Comparison of ENCODE assay signal across 10 cellular contexts in genomic region chr10:62040896-62041295, GRCh38.
DNase-seq lines count a peak whose midpoint lies in the region; ATAC-seq and TF ChIP-seq lines count a peak whose summit lies in the region.
"Had no signal": no experiment of that assay in that cellular context is flagged by ENCODE, and none has a peak within 500 bp of the region (broad histone marks: within the 10 kb centered on the region; RNA-seq: fewer than 3 reads in every experiment).

No MANE protein-coding gene starts in this region.

- H3F3A ChIP-seq in DOHH2 (ENCODE audit: control insufficient read depth, insufficient read depth) = peaks cover 24% of the 10 kb centered on the region

- H3K9ac ChIP-seq in BLaER1 = no peak overlapping the region

- H3K4me2 ChIP-seq in BLaER1 (no peak overlapping the region; the same call in 1 of the 2 replicates), DOHH2 (ENCODE audit: low read length) (peak overlapping the region; percentile 2; the same call in 1 of the 2 replicates)

- H3K27me3 Mint-ChIP-seq in activated T-helper 1 cell treated with anti-CD3 and anti-CD28 coated beads, Interleukin-12 subunit alpha, Interleukin-12 subunit beta, Interleukin-2, Interleukin-4 antibody, amounts not matched to agents 30 ng/mL and 10 ng/mL and 1 ng/mL, durations not matched to agents 14 hours and 24 hours and 36 hours (ENCODE audit: insufficient read depth) = no peaks in the 10 kb centered on the region
- H3K27me3 Mint-ChIP-seq in naive B cell = no peaks in the 10 kb centered on the region

- H3K27ac Mint-ChIP-seq in activated T-helper 1 cell treated with anti-CD3 and anti-CD28 coated beads, Interleukin-12 subunit alpha, Interleukin-12 subunit beta, Interleukin-2, Interleukin-4 antibody, amounts not matched to agents 30 ng/mL and 10 ng/mL and 1 ng/mL, durations not matched to agents 14 hours and 24 hours and 36 hours = peak overlapping the region; percentile 70
- peak overlapping the region; percentile 79 to 96 (median 94) for H3K27ac Mint-ChIP-seq in naive B cell

- no peak for TF ChIP-seq CTCF in DOHH2 (IDR thresholded peaks at IDR 0.05; ENCODE audit: low read depth, low read length, poor library complexity, severe bottlenecking)
- no peak for TF ChIP-seq CTCF in tibial nerve (IDR thresholded peaks at IDR 0.05)

- peaks cover 36% of the 10 kb centered on the region for H3K36me3 Mint-ChIP-seq in activated T-helper 1 cell treated with anti-CD3 and anti-CD28 coated beads, Interleukin-12 subunit alpha, Interleukin-12 subunit beta, Interleukin-2, Interleukin-4 antibody, amounts not matched to agents 30 ng/mL and 10 ng/mL and 1 ng/mL, durations not matched to agents 14 hours and 24 hours and 36 hours (ENCODE audit: low read depth)
- peaks cover 13 to 16% of the 10 kb centered on the region in 2 donors for H3K36me3 Mint-ChIP-seq in naive B cell

- H3K4me3 ChIP-seq in BLaER1 = no peak overlapping the region
- H3K4me3 ChIP-seq in DOHH2 (ENCODE audit: low read length) = no peak overlapping the region
- no peak overlapping the region for H3K4me3 ChIP-seq in tibial nerve

- H3K4me1 ChIP-seq in BLaER1 (peaks cover 98% of the 10 kb centered on the region), DOHH2 (ENCODE audit: control insufficient read depth, low read length) (peaks cover 95% of the 10 kb centered on the region), tibial nerve (peaks cover 0 to 67% (median 36%) of the 10 kb centered on the region in 4 donors)

- no peak for DNase-seq in activated T-helper 1 cell treated with anti-CD3 and anti-CD28 coated beads, Interleukin-12 subunit alpha, Interleukin-12 subunit beta, Interleukin-2, Interleukin-4 antibody, amounts not matched to agents 30 ng/mL and 10 ng/mL and 1 ng/mL, durations not matched to agents 14 hours and 24 hours and 36 hours (ENCODE audit: low spot score)
- DNase-seq in naive B cell (no peak), SHP77 treated with DMSO at 0.1 percent for 48 hours (lab: John Stamatoyannopoulos, UW) (no peak), tibial nerve (ENCODE audit: low spot score in 2 of 2) (no peak)
- DNase-seq: KBM-7, SIG-M5 had no signal

- no peaks in the 10 kb centered on the region for H3K9me2 ChIP-seq in DOHH2 (replicated peaks; ENCODE audit: control insufficient read depth, low read length)

- peaks cover 37% of the 10 kb centered on the region for H3K79me2 ChIP-seq in DOHH2 (ENCODE audit: control insufficient read depth, low read length)

- H4K20me1 ChIP-seq in BLaER1 (no peaks in the 10 kb centered on the region), DOHH2 (ENCODE audit: control insufficient read depth, insufficient read depth, low read depth, low read length) (no peaks in the 10 kb centered on the region)

- TF ChIP-seq EP300 in tibial nerve (IDR thresholded peaks at IDR 0.05) = no peak

- H3K9me3 ChIP-seq in BLaER1 = peaks cover 15% of the 10 kb centered on the region
- no peaks in the 10 kb centered on the region for H3K9me3 ChIP-seq in DOHH2 (ENCODE audit: control insufficient read depth, insufficient read depth, low read length)
- H3K9me3 ChIP-seq in tibial nerve = no peaks in the 10 kb centered on the region

- ATAC-seq in naive B cell (ENCODE audit: low read depth in 2 of 2) (no peak), GM19467 (IDR thresholded peaks at IDR 0.05; ENCODE audit: unreplicated experiment) (no peak), GM18858 (IDR thresholded peaks at IDR 0.05; ENCODE audit: unreplicated experiment) (no peak)

- TF ChIP-seq POLR2A in tibial nerve (IDR thresholded peaks at IDR 0.05) = no peak

- 69 to 84% methylated on average over 4 of the region's 4 CpGs for WGBS in tibial nerve, 2 donors

- no peaks in the 10 kb centered on the region for H3K27me3 ChIP-seq in BLaER1
- H3K27me3 ChIP-seq in DOHH2 (ENCODE audit: control insufficient read depth, low read length) = no peaks in the 10 kb centered on the region
- H3K27me3 ChIP-seq in tibial nerve = no peaks in the 10 kb centered on the region

- H3K27ac ChIP-seq in BLaER1 (peak overlapping the region; percentile 51), DOHH2 (ENCODE audit: low read depth, low read length) (no peak overlapping the region), tibial nerve (no peak overlapping the region)

- intact Hi-C loops in activated T-helper 1 cell treated with anti-CD3 and anti-CD28 coated beads, Interleukin-12 subunit alpha, Interleukin-12 subunit beta, Interleukin-2, Interleukin-4 antibody, amounts not matched to agents 30 ng/mL and 10 ng/mL and 1 ng/mL, durations not matched to agents 14 hours and 24 hours and 36 hours (cut with micrococcal nuclease) = loop anchor here (10.0 kb wide), 2 partner anchors 286 to 814 kb away; no protein-coding TSS in a partner anchor

- peaks cover 42% of the 10 kb centered on the region for H3K36me3 ChIP-seq in BLaER1
- no peaks in the 10 kb centered on the region for H3K36me3 ChIP-seq in DOHH2 (ENCODE audit: control insufficient read depth, low read length)
- no peaks in the 10 kb centered on the region for H3K36me3 ChIP-seq in tibial nerve

- no peaks in the 10 kb centered on the region for H3K9me3 Mint-ChIP-seq in activated T-helper 1 cell treated with anti-CD3 and anti-CD28 coated beads, Interleukin-12 subunit alpha, Interleukin-12 subunit beta, Interleukin-2, Interleukin-4 antibody, amounts not matched to agents 30 ng/mL and 10 ng/mL and 1 ng/mL, durations not matched to agents 14 hours and 24 hours and 36 hours
- H3K9me3 Mint-ChIP-seq in naive B cell = peaks cover 0 to 10% (median 4%) of the 10 kb centered on the region in 7 donors

- no peak overlapping the region for H3K4me3 Mint-ChIP-seq in activated T-helper 1 cell treated with anti-CD3 and anti-CD28 coated beads, Interleukin-12 subunit alpha, Interleukin-12 subunit beta, Interleukin-2, Interleukin-4 antibody, amounts not matched to agents 30 ng/mL and 10 ng/mL and 1 ng/mL, durations not matched to agents 14 hours and 24 hours and 36 hours
- H3K4me3 Mint-ChIP-seq in naive B cell = peak overlapping the region; percentile 1 to 83 (median 68)

- peaks cover 98% of the 10 kb centered on the region for H3K4me1 Mint-ChIP-seq in activated T-helper 1 cell treated with anti-CD3 and anti-CD28 coated beads, Interleukin-12 subunit alpha, Interleukin-12 subunit beta, Interleukin-2, Interleukin-4 antibody, amounts not matched to agents 30 ng/mL and 10 ng/mL and 1 ng/mL, durations not matched to agents 14 hours and 24 hours and 36 hours (ENCODE audit: low read depth)
- H3K4me1 Mint-ChIP-seq in naive B cell = peaks cover 74 to 94% (median 92%) of the 10 kb centered on the region in 3 donors
